Comparison of ENCODE assay signal across 18 cellular contexts in the genomic region with DNA sequence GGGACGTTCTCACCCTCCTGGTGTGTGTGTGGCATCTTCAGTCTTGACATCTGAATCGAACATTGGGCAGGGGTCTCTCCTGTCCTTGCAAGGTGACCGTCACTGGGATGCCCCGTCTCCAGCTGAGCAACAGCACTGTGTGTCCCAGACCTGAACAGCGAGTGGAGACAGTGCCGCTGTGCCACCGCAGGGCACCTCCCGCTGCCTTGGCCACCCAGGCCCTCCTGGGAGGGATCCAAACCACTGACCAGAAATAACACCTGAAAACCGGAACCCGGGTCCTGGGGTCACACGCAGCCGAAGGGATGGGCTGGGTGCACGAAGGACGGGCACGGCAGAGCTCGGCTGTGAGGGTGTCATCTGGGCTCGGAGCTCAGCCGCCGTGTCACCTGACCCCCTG.
DNase-seq lines count a peak whose midpoint lies in the region; ATAC-seq and TF ChIP-seq lines count a peak whose summit lies in the region.
"Had no signal": no experiment of that assay in that cellular context is flagged by ENCODE, and none has a peak within 500 bp of the region (broad histone marks: within the 10 kb centered on the region; RNA-seq: fewer than 3 reads in every experiment).

No MANE protein-coding gene starts in this region.

- no peak overlapping the region for H3K27ac Mint-ChIP-seq in activated T-helper 2 cell treated with anti-CD3 and anti-CD28 coated beads, Interferon-gamma antibody, Interleukin-2, Interleukin-4, amounts not matched to agents 10 μg/mL and 5 μg/mL and 100 μg/mL, durations not matched to agents 14 hours and 24 hours and 36 hours
- H3K27ac Mint-ChIP-seq: dendritic cell treated with granulocyte-macrophage colony-stimulating factor and Interleukin-4, amounts not matched to agents 40 ng/mL and 50 ng/mL, for 4 days had no signal

- ATAC-seq in GM18498 (IDR thresholded peaks at IDR 0.05; ENCODE audit: unreplicated experiment) (no peak), sciatic nerve (no peak), HG02870 (IDR thresholded peaks at IDR 0.05; ENCODE audit: unreplicated experiment) (no peak)

- no peak overlapping the region for H3K14ac ChIP-seq in trophoblast cell (ENCODE audit: low read length)

- H2BK120ac ChIP-seq in trophoblast cell (ENCODE audit: insufficient read depth, low read length, poor library complexity): no peak overlapping the region

- peaks cover 34% of the 10 kb centered on the region for H3K27me3 Mint-ChIP-seq in activated T-helper 2 cell treated with anti-CD3 and anti-CD28 coated beads, Interferon-gamma antibody, Interleukin-2, Interleukin-4, amounts not matched to agents 10 μg/mL and 5 μg/mL and 100 μg/mL, durations not matched to agents 14 hours and 24 hours and 36 hours (ENCODE audit: low read depth)

- no peak overlapping the region for H3K4ac ChIP-seq in trophoblast cell (ENCODE audit: low read depth, low read length)

- peak overlapping the region; percentile 8 for H3K4me3 Mint-ChIP-seq in activated T-helper 2 cell treated with anti-CD3 and anti-CD28 coated beads, Interferon-gamma antibody, Interleukin-2, Interleukin-4, amounts not matched to agents 10 μg/mL and 5 μg/mL and 100 μg/mL, durations not matched to agents 14 hours and 24 hours and 36 hours (ENCODE audit: low read depth)
- H3K4me3 Mint-ChIP-seq: dendritic cell treated with granulocyte-macrophage colony-stimulating factor and Interleukin-4, amounts not matched to agents 40 ng/mL and 50 ng/mL, for 4 days had no signal

- H3K9me3 ChIP-seq in Loucy (ENCODE audit: insufficient read depth, low read depth, low read length): no peaks in the 10 kb centered on the region
- peaks cover 2% of the 10 kb centered on the region for H3K9me3 ChIP-seq in trophoblast cell (ENCODE audit: insufficient read depth, low read depth, low read length)
- H3K9me3 ChIP-seq: gastroesophageal sphincter, Peyer's patch, prostate gland, testis, uterus had no signal

- H3K4me3 ChIP-seq in Loucy (ENCODE audit: low read length, poor library complexity, severe bottlenecking) (no peak overlapping the region), trophoblast cell (ENCODE audit: low read depth, low read length) (peak overlapping the region; percentile 14)
- H3K4me3 ChIP-seq: hepatocyte, uterus had no signal

- intact Hi-C loops in activated T-helper 2 cell treated with anti-CD3 and anti-CD28 coated beads, Interferon-gamma antibody, Interleukin-2, Interleukin-4, amounts not matched to agents 10 μg/mL and 5 μg/mL and 100 μg/mL, durations not matched to agents 14 hours and 24 hours and 36 hours (cut with micrococcal nuclease): no loop called here
- intact Hi-C loops in sciatic nerve (cut with DNase I): no loop called here

- no peaks in the 10 kb centered on the region for H3F3A ChIP-seq in Loucy (ENCODE audit: low read depth)

- WGBS in trophoblast cell (ENCODE audit: extremely low coverage, insufficient coverage, insufficient read length): no CpG with 5 or more reads among the region's 19 CpGs

- H3K9ac ChIP-seq in Loucy (ENCODE audit: low read depth, low read length, poor library complexity, severe bottlenecking): no peak overlapping the region
- no peak overlapping the region for H3K9ac ChIP-seq in trophoblast cell (ENCODE audit: low read length)

- H4K12ac ChIP-seq in trophoblast cell (ENCODE audit: low read depth, low read length): no peak overlapping the region

- H3K79me1 ChIP-seq in trophoblast cell (ENCODE audit: low read length): no peaks in the 10 kb centered on the region

- no peak overlapping the region for H2AK5ac ChIP-seq in trophoblast cell (ENCODE audit: low read length)

- TF ChIP-seq CTCF in Loucy (conservative IDR thresholded peaks at IDR 0.05; ENCODE audit: low read length): no peak

- H4K20me1 ChIP-seq in Loucy (ENCODE audit: insufficient read depth, low read length, poor library complexity, severe bottlenecking): no peaks in the 10 kb centered on the region

- no peak overlapping the region for H4K91ac ChIP-seq in trophoblast cell (ENCODE audit: low read depth, low read length)

- H3K23ac ChIP-seq in trophoblast cell (ENCODE audit: low read length): no peak overlapping the region

- H3K79me2 ChIP-seq in Loucy (ENCODE audit: insufficient read depth, low read length): no peaks in the 10 kb centered on the region
- no peaks in the 10 kb centered on the region for H3K79me2 ChIP-seq in trophoblast cell (ENCODE audit: control insufficient read depth, insufficient read depth, low read length, poor library complexity)
- H3K79me2 ChIP-seq: hepatocyte had no signal

- peak; percentile 53 for DNase-seq in activated effector memory CD4-positive, alpha-beta T cell treated with anti-CD3 and anti-CD28 coated beads, Interleukin-2, amount 50 U/mL, for 16 hours
- DNase-seq in activated effector memory CD4-positive, alpha-beta T cell treated with Interleukin-2 at 50 U/mL for 16 hours: no peak
- no peak for DNase-seq in activated T-helper 2 cell treated with anti-CD3 and anti-CD28 coated beads, Interferon-gamma antibody, Interleukin-2, Interleukin-4, amounts not matched to agents 10 μg/mL and 5 μg/mL and 100 μg/mL, durations not matched to agents 14 hours and 24 hours and 36 hours (ENCODE audit: low spot score)
- DNase-seq in trophoblast cell: no peak
- no peak for DNase-seq in sciatic nerve (ENCODE audit: low spot score)
- DNase-seq: HCEC 1CT, NCI-H187 treated with DMSO at 0.1 percent for 48 hours had no signal

- no peak overlapping the region for H3K27ac ChIP-seq in trophoblast cell (ENCODE audit: low read depth, low read length)
- H3K27ac ChIP-seq: gastroesophageal sphincter, hepatocyte, Peyer's patch, prostate gland, testis, uterus had no signal

- H3K4me1 Mint-ChIP-seq in activated T-helper 2 cell treated with anti-CD3 and anti-CD28 coated beads, Interferon-gamma antibody, Interleukin-2, Interleukin-4, amounts not matched to agents 10 μg/mL and 5 μg/mL and 100 μg/mL, durations not matched to agents 14 hours and 24 hours and 36 hours (ENCODE audit: low read depth): peaks cover 8% of the 10 kb centered on the region

- H3K4me2 ChIP-seq in Loucy (ENCODE audit: low read depth, low read length, poor library complexity, severe bottlenecking) (peak overlapping the region; percentile 73), trophoblast cell (ENCODE audit: low read length) (no peak overlapping the region)

- H3K9me2 ChIP-seq in Loucy (replicated peaks; ENCODE audit: low read depth, low read length): no peaks in the 10 kb centered on the region

- no peak overlapping the region for H4K8ac ChIP-seq in trophoblast cell (ENCODE audit: low read depth, low read length)

- H3K4me1 ChIP-seq in Loucy (ENCODE audit: insufficient read depth, low read length, poor library complexity, severe bottlenecking) (peaks cover 5% of the 10 kb centered on the region), trophoblast cell (ENCODE audit: control insufficient read depth in 1 of 2, insufficient read depth in 2 of 2, low read length in 2 of 2) (no peaks in the 10 kb centered on the region)
- H3K4me1 ChIP-seq: prostate gland, testis, uterus had no signal

- H2AFZ ChIP-seq in Loucy (ENCODE audit: low read length) (no peak overlapping the region), trophoblast cell (ENCODE audit: insufficient read depth, low read length, poor library complexity) (no peak overlapping the region)
- H2AFZ ChIP-seq: hepatocyte had no signal

- H3K36me3 ChIP-seq in Loucy (ENCODE audit: insufficient read depth, low read length) (no peaks in the 10 kb centered on the region), trophoblast cell (ENCODE audit: control insufficient read depth in 1 of 2, insufficient read depth in 2 of 2, low read length in 2 of 2) (no peaks in the 10 kb centered on the region)
- H3K36me3 ChIP-seq: gastroesophageal sphincter, Peyer's patch, prostate gland, uterus had no signal

- H3K36me3 Mint-ChIP-seq in activated T-helper 2 cell treated with anti-CD3 and anti-CD28 coated beads, Interferon-gamma antibody, Interleukin-2, Interleukin-4, amounts not matched to agents 10 μg/mL and 5 μg/mL and 100 μg/mL, durations not matched to agents 14 hours and 24 hours and 36 hours (ENCODE audit: low read depth): no peaks in the 10 kb centered on the region
- H3K36me3 Mint-ChIP-seq: activated naive CD4-positive, alpha-beta T cell treated with anti-CD3 and anti-CD28 coated beads, Interleukin-2, amount 50 U/mL, for 24 hours had no signal

- no peak overlapping the region for H2BK12ac ChIP-seq in trophoblast cell (ENCODE audit: low read length)

- H3K27me3 ChIP-seq in Loucy (ENCODE audit: insufficient read depth, low read length, poor library complexity, severe bottlenecking) (no peaks in the 10 kb centered on the region), trophoblast cell (ENCODE audit: insufficient read depth, low read length) (peaks cover 5% of the 10 kb centered on the region)
- H3K27me3 ChIP-seq: Peyer's patch, testis, uterus had no signal

- no peak overlapping the region for H3K18ac ChIP-seq in trophoblast cell (ENCODE audit: low read length)

- H2BK5ac ChIP-seq in trophoblast cell (ENCODE audit: low read depth, low read length, poor library complexity): no peak overlapping the region

- H3K9me3 Mint-ChIP-seq in activated T-helper 2 cell treated with anti-CD3 and anti-CD28 coated beads, Interferon-gamma antibody, Interleukin-2, Interleukin-4, amounts not matched to agents 10 μg/mL and 5 μg/mL and 100 μg/mL, durations not matched to agents 14 hours and 24 hours and 36 hours: no peaks in the 10 kb centered on the region
- H3K9me3 Mint-ChIP-seq: activated naive CD4-positive, alpha-beta T cell treated with anti-CD3 and anti-CD28 coated beads, Interleukin-2, amount 50 U/mL, for 24 hours; dendritic cell treated with granulocyte-macrophage colony-stimulating factor and Interleukin-4, amounts not matched to agents 40 ng/mL and 50 ng/mL, for 4 days had no signal
